9 cellular contexts compared by ENCODE assay signal in genomic region chr1:89126602-89127001, GRCh38. TPM values are rescaled to one million over a fixed set of nuclear protein-coding genes. Genes with fewer than 3 reads are reported as not detected.
DNase-seq lines count a peak whose midpoint lies in the region; ATAC-seq and TF ChIP-seq lines count a peak whose summit lies in the region.
"Had no signal": no experiment of that assay in that cellular context is flagged by ENCODE, and none has a peak within 500 bp of the region (broad histone marks: within the 10 kb centered on the region; RNA-seq: fewer than 3 reads in every experiment).

No MANE protein-coding gene starts in this region.

- peaks cover 0 to 9% (median 0%) of the 10 kb centered on the region in 9 donors for H3K36me3 ChIP-seq in heart right ventricle
- H3K36me3 ChIP-seq in upper lobe of right lung, result peaks cover 1% of the 10 kb centered on the region

- no peak for DNase-seq in heart right ventricle
- no peak for DNase-seq in Right ventricle myocardium inferior (ENCODE audit: missing footprints)
- DNase-seq in amniotic epithelial cell (ENCODE audit: low read depth), result peak; percentile 34
- DNase-seq in myocyte (ENCODE audit: low read depth), result peak; percentile 24
- no peak for DNase-seq in upper lobe of right lung
- no peak for DNase-seq in HCEC 1CT
- DNase-seq in NCI-H2081 treated with DMSO at 0.1 percent for 48 hours (lab: John Stamatoyannopoulos, UW), result no peak
- no peak for DNase-seq in hepatic stellate cell (ENCODE audit: low spot score)

- H3K4me1 ChIP-seq in heart right ventricle (peaks cover 0 to 68% (median 35%) of the 10 kb centered on the region in 9 donors), upper lobe of right lung (peaks cover 37% of the 10 kb centered on the region)

- no peak for ATAC-seq in heart right ventricle
- ATAC-seq in Right ventricle myocardium inferior, result no peak
- no peak for ATAC-seq in upper lobe of right lung

- 52 to 64% methylated on average over 5 of the region's 5 CpGs for WGBS in heart right ventricle, 2 donors

- no peaks in the 10 kb centered on the region for H3K27me3 ChIP-seq in heart right ventricle
- no peaks in the 10 kb centered on the region for H3K27me3 ChIP-seq in upper lobe of right lung

- H3K4me3 ChIP-seq in heart right ventricle (peak overlapping the region in 3 of 10 donors; percentile 54 to 58 (median 57)), upper lobe of right lung (peak overlapping the region; percentile 63)

- TF ChIP-seq CTCF in heart right ventricle (IDR thresholded peaks at IDR 0.05) (no peak), upper lobe of right lung (IDR thresholded peaks at IDR 0.05) (no peak)

- intact Hi-C loops in heart right ventricle (cut with DNase I), result no loop called here
- intact Hi-C loops in Right ventricle myocardium inferior (cut with DNase I), result no loop called here
- intact Hi-C loops in upper lobe of right lung (cut with DNase I), result no loop called here

- H3K9me3 ChIP-seq in heart right ventricle (no peaks in the 10 kb centered on the region), upper lobe of right lung (no peaks in the 10 kb centered on the region)

- H3K27ac ChIP-seq in heart right ventricle, result peak overlapping the region; percentile 37 to 92 (median 70)
- peak overlapping the region; percentile 87 for H3K27ac ChIP-seq in upper lobe of right lung

RNA-seq across cellular contexts. Expression of gene GBP2, which starts 0.7 kb away (rescaled TPM):
- total RNA-seq in heart right ventricle (10 to 100 TPM in 4 of 10 donors, 1 to 10 TPM in 6; 6.0 to 67.3 (median 9.1) TPM), Right ventricle myocardium inferior (13.1 TPM), myocyte (70.6 and 111 TPM in 2 replicates), upper lobe of right lung (40.8 TPM)
- 10 to 100 TPM; 12.6 to 51.7 TPM for polyA plus RNA-seq in heart right ventricle
- 32.4 TPM for polyA plus RNA-seq in myocyte (2012)

RNA-seq across cellular contexts. Expression of gene GBP7, which starts 49.2 kb away (rescaled TPM):
- total RNA-seq in heart right ventricle (under 1 TPM in 2 of 10 donors, not detected in 8; 0.17 to 0.42 TPM), Right ventricle myocardium inferior (not detected), myocyte (not detected in 2 replicates), upper lobe of right lung (0.32 TPM)
- polyA plus RNA-seq in heart right ventricle, result not detected
- polyA plus RNA-seq in myocyte (2012), result not detected
- polyA plus RNA-seq: BJ had no signal

Comparison
In these comparisons a context has a peak if more than half of its experiments do, and no peak if none do; other contexts are left out.
1. DNase-seq: peak in amniotic epithelial cell (single experiment) and myocyte (single experiment); none in heart right ventricle (0 of 2), Right ventricle myocardium inferior (single experiment), upper lobe of right lung (single experiment), HCEC 1CT (single experiment), NCI-H2081 treated with DMSO at 0.1 percent for 48 hours (single experiment) and hepatic stellate cell (single experiment).